In the genomic region with DNA sequence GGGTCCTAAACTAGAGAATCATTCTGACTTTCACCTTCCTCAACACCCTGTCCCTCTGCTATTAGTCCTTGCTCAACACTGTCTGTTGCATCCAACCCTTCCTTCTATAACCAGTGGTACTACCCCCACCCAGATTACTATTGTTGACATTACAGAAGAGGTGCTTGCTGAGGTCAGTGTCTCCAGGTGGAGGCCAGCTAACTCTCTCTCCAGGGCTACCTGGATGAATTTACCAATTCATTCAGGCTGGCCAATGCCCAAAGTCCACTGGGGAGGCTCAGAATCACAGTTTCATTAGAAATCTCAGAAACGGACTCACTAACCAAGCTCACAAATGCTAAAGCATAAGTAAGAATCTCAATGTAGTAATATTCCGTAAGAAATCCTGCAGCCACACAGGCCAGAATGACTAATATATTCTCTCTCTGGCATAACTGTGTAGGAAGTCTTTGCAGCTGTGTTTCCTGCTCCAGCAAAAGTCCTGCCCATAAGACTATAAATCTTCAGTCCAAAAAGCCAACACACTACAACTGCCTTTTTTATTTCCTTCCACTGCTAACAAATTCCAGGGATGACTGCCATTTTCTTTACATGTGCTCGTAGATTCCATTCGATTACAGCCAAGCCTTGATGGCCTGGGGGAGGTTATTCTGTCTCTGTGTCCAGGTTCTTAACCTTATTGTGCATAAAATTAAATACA, we compare ENCODE assay signal across 19 cellular contexts. TPM values are rescaled to one million over a fixed set of nuclear protein-coding genes. Genes with fewer than 3 reads are reported as not detected.
DNase-seq lines count a peak whose midpoint lies in the region; ATAC-seq and TF ChIP-seq lines count a peak whose summit lies in the region.
"Had no signal": no experiment of that assay in that cellular context is flagged by ENCODE, and none has a peak within 500 bp of the region (broad histone marks: within the 10 kb centered on the region; RNA-seq: fewer than 3 reads in every experiment).

No MANE protein-coding gene starts in this region.

- H3K27me3 ChIP-seq in MG63 (no peaks in the 10 kb centered on the region), fibroblast of lung (ENCODE audit: control insufficient read depth, insufficient read depth, low read length) (no peaks in the 10 kb centered on the region)
- H3K27me3 ChIP-seq: adrenal gland, gastroesophageal sphincter, Peyer's patch, suprapubic skin had no signal

- H4K20me1 ChIP-seq in fibroblast of lung (ENCODE audit: control insufficient read depth, extremely low read depth, insufficient read depth, low read length) = no peaks in the 10 kb centered on the region

- no peaks in the 10 kb centered on the region for H3K79me2 ChIP-seq in fibroblast of lung (ENCODE audit: control insufficient read depth, insufficient read depth, low read length)

- no peak overlapping the region for H3K4me2 ChIP-seq in fibroblast of lung (ENCODE audit: extremely low read depth, insufficient read depth, low read length)
- H3K4me2 ChIP-seq: A549 had no signal

- no peak overlapping the region for H3K27ac Mint-ChIP-seq in natural killer cell
- H3K27ac Mint-ChIP-seq: activated T-cell treated with anti-CD3 and anti-CD28 coated beads, Interleukin-2, amount 50 U/mL, for 24 hours; T-helper 17 cell had no signal

- peak; percentile 14 for DNase-seq in AG08395 (ENCODE audit: low spot score)
- peak; percentile 3 for DNase-seq in MG63
- DNase-seq in fibroblast of lung (ENCODE audit: low read depth in 2 of 2) = peak; percentile 4 to 85
- peak; percentile 84 to 86 for DNase-seq in lung microvascular endothelial cell (ENCODE audit: low read depth in 2 of 2)
- DNase-seq in NCI-H345 (lab: John Stamatoyannopoulos, UW) = no peak
- no peak for DNase-seq in natural killer cell
- DNase-seq in occipital lobe (lab: John Stamatoyannopoulos, UW) = no peak
- no peak for DNase-seq in KG1 (lab: John Stamatoyannopoulos, UW)
- DNase-seq: activated T-cell treated with anti-CD3 and anti-CD28 coated beads, Interleukin-2, amount 50 U/mL, for 24 hours; kidney; NCI-H1436; NCI-H524 treated with DMSO at 0.1 percent for 48 hours; Peyer's patch; small intestine; T-helper 17 cell had no signal

- H3K36me3 ChIP-seq in MG63 = no peaks in the 10 kb centered on the region
- no peaks in the 10 kb centered on the region for H3K36me3 ChIP-seq in fibroblast of lung (ENCODE audit: control insufficient read depth, insufficient read depth, low read length)
- H3K36me3 ChIP-seq: adrenal gland, gastroesophageal sphincter, Peyer's patch, suprapubic skin had no signal

- intact Hi-C loops in natural killer cell (cut with micrococcal nuclease) = no loop called here

- no peak for ATAC-seq in natural killer cell
- ATAC-seq: A549, gastroesophageal sphincter, T-helper 17 cell had no signal

- no peak overlapping the region for H3K4me3 Mint-ChIP-seq in natural killer cell
- H3K4me3 Mint-ChIP-seq: activated T-cell treated with anti-CD3 and anti-CD28 coated beads, Interleukin-2, amount 50 U/mL, for 24 hours; T-helper 17 cell had no signal

- H3K4me1 Mint-ChIP-seq in natural killer cell = no peaks in the 10 kb centered on the region
- H3K4me1 Mint-ChIP-seq: T-helper 17 cell had no signal

- H3K4me3 ChIP-seq in MG63 = no peak overlapping the region
- no peak overlapping the region for H3K4me3 ChIP-seq in fibroblast of lung (replicated peaks in 1 of 4; ENCODE audit: control extremely low read depth in 1 of 4, insufficient read depth in 1 of 4, low read depth in 3 of 4, low read length in 4 of 4)
- H3K4me3 ChIP-seq: A549, adrenal gland, gastroesophageal sphincter, Peyer's patch, suprapubic skin had no signal

- H3K9me3 ChIP-seq in MG63 (no peaks in the 10 kb centered on the region), fibroblast of lung (ENCODE audit: control insufficient read depth, insufficient read depth, low read depth, low read length) (no peaks in the 10 kb centered on the region)
- H3K9me3 ChIP-seq: A549, adrenal gland, gastroesophageal sphincter, Peyer's patch, suprapubic skin had no signal

- TF ChIP-seq CTCF in fibroblast of lung (conservative IDR thresholded peaks at IDR 0.05 in 1 of 2, IDR thresholded peaks at IDR 0.05 in 1 of 2; ENCODE audit: low read depth in 1 of 2, low read length in 2 of 2) (no peak), natural killer cell (IDR thresholded peaks at IDR 0.05) (no peak)

- no peaks in the 10 kb centered on the region for H3K36me3 Mint-ChIP-seq in natural killer cell

- no peak overlapping the region for H2AFZ ChIP-seq in fibroblast of lung (ENCODE audit: low read length)

- no peak overlapping the region for H3K9ac ChIP-seq in fibroblast of lung (ENCODE audit: insufficient read depth, low read length)

- H3K27me3 Mint-ChIP-seq in natural killer cell (ENCODE audit: low read depth in 2 of 2) = no peaks in the 10 kb centered on the region
- H3K27me3 Mint-ChIP-seq: activated T-cell treated with anti-CD3 and anti-CD28 coated beads, Interleukin-2, amount 50 U/mL, for 24 hours had no signal

- H3K27ac ChIP-seq in fibroblast of lung (ENCODE audit: insufficient read depth, low read length) = no peak overlapping the region
- H3K27ac ChIP-seq: A549, gastroesophageal sphincter, Peyer's patch, suprapubic skin had no signal

- H3K9me3 Mint-ChIP-seq in natural killer cell = no peaks in the 10 kb centered on the region
- H3K9me3 Mint-ChIP-seq: activated T-cell treated with anti-CD3 and anti-CD28 coated beads, Interleukin-2, amount 50 U/mL, for 24 hours had no signal

- H3K4me1 ChIP-seq in fibroblast of lung (ENCODE audit: control insufficient read depth, extremely low read depth, insufficient read depth, low read length) = no peaks in the 10 kb centered on the region
- H3K4me1 ChIP-seq: A549, adrenal gland, gastroesophageal sphincter, Peyer's patch, suprapubic skin had no signal

RNA-seq across cellular contexts. Expression of a gene that starts 10.0 kb away (rescaled TPM):
- total RNA-seq in MG63 (2014; rRNA removed; shearing (Covaris generic); ENCODE audit: low replicate concordance) = not detected in 2 replicates
- total RNA-seq in fibroblast of lung (not detected in 2 replicates), lung microvascular endothelial cell (not detected in 2 replicates), natural killer cell (not detected), occipital lobe (0.31 TPM)
- not detected in 2 replicates for polyA plus RNA-seq in fibroblast of lung
- not detected in 2 replicates for polyA plus RNA-seq in fibroblast of lung (2012)
- not detected in 2 replicates for polyA minus RNA-seq in fibroblast of lung (ENCODE audit: low replicate concordance)
- total RNA-seq: gastroesophageal sphincter, kidney, suprapubic skin, T-helper 17 cell had no signal

Comparison
In these comparisons a context has a peak if more than half of its experiments do, and no peak if none do; other contexts are left out.
1. DNase-seq: peak in AG08395 (single experiment), MG63 (single experiment), fibroblast of lung (2 of 2) and lung microvascular endothelial cell (2 of 2); none in NCI-H345 (single experiment), natural killer cell (single experiment), occipital lobe (single experiment) and KG1 (single experiment).